16 cellular contexts compared by ENCODE assay signal in genomic region chr12:92629349-92630065, GRCh38.
DNase-seq lines count a peak whose midpoint lies in the region; ATAC-seq and TF ChIP-seq lines count a peak whose summit lies in the region.
"Had no signal": no experiment of that assay in that cellular context is flagged by ENCODE, and none has a peak within 500 bp of the region (broad histone marks: within the 10 kb centered on the region; RNA-seq: fewer than 3 reads in every experiment).

No MANE protein-coding gene starts in this region.

- H3F3A ChIP-seq in DOHH2 (ENCODE audit: control insufficient read depth, insufficient read depth) (no peaks in the 10 kb centered on the region), smooth muscle cell (ENCODE audit: low read depth) (no peaks in the 10 kb centered on the region)

- H3K36me3 ChIP-seq in DOHH2 (ENCODE audit: control insufficient read depth, low read length), result no peaks in the 10 kb centered on the region
- no peaks in the 10 kb centered on the region for H3K36me3 ChIP-seq in osteoblast (ENCODE audit: insufficient read depth, low read length)
- no peaks in the 10 kb centered on the region for H3K36me3 ChIP-seq in smooth muscle cell (ENCODE audit: low read depth)
- H3K36me3 ChIP-seq: gastrocnemius medialis, neutrophil had no signal

- H4K20me1 ChIP-seq in DOHH2 (ENCODE audit: control insufficient read depth, insufficient read depth, low read depth, low read length) (no peaks in the 10 kb centered on the region), osteoblast (ENCODE audit: insufficient read depth, low read length) (no peaks in the 10 kb centered on the region), smooth muscle cell (ENCODE audit: low read depth) (no peaks in the 10 kb centered on the region)

- TF ChIP-seq CTCF in DOHH2 (IDR thresholded peaks at IDR 0.05; ENCODE audit: low read depth, low read length, poor library complexity, severe bottlenecking) (no peak), astrocyte of the spinal cord (IDR thresholded peaks at IDR 0.05; ENCODE audit: low read depth, low read length) (no peak), osteoblast (IDR thresholded peaks at IDR 0.05; ENCODE audit: extremely low read depth, low read depth, low read length) (no peak), smooth muscle cell (IDR thresholded peaks at IDR 0.05; ENCODE audit: borderline replicate concordance, insufficient read depth, poor library complexity, severe bottlenecking) (no peak)

- no peak overlapping the region for H3K27ac ChIP-seq in DOHH2 (ENCODE audit: low read depth, low read length)
- no peak overlapping the region for H3K27ac ChIP-seq in osteoblast (ENCODE audit: low read depth, low read length)
- H3K27ac ChIP-seq in smooth muscle cell (ENCODE audit: low read depth), result no peak overlapping the region
- H3K27ac ChIP-seq: gastrocnemius medialis, neutrophil had no signal

- H3K79me2 ChIP-seq in DOHH2 (ENCODE audit: control insufficient read depth, low read length), result no peaks in the 10 kb centered on the region
- H3K79me2 ChIP-seq in osteoblast (ENCODE audit: insufficient read depth, low read length), result no peaks in the 10 kb centered on the region
- no peaks in the 10 kb centered on the region for H3K79me2 ChIP-seq in smooth muscle cell (ENCODE audit: low read depth)

- in situ Hi-C loops in astrocyte of the spinal cord (cut with HindIII; ENCODE audit: low sequenced_read_pairs), result no loop called here

- peak; percentile 1 for DNase-seq in NCI-H1105 (lab: John Stamatoyannopoulos, UW)
- peak; percentile 57 for DNase-seq in astrocyte of the spinal cord (ENCODE audit: low read depth, low spot score)
- DNase-seq in osteoblast (ENCODE audit: insufficient read length, low spot score, missing footprints), result no peak
- DNase-seq in smooth muscle cell (lab: John Stamatoyannopoulos, UW; ENCODE audit: unreplicated experiment), result no peak
- no peak for DNase-seq in activated CD4-positive, alpha-beta T cell treated with anti-CD3 and anti-CD28 coated beads, Interleukin-2, amount 50 U/mL, for 48 hours
- no peak for DNase-seq in Right ventricle myocardium inferior (ENCODE audit: missing footprints)
- DNase-seq: activated CD4-positive, alpha-beta memory T cell treated with anti-CD3 and anti-CD28 coated beads for 36 hours; activated naive CD4-positive, alpha-beta T cell treated with Interleukin-2 at 50 U/mL for 16 hours; Calu3; cortex of kidney; gastrocnemius medialis; T-helper 17 cell had no signal

- H3K4me1 ChIP-seq in DOHH2 (ENCODE audit: control insufficient read depth, low read length) (peaks cover 9% of the 10 kb centered on the region), osteoblast (ENCODE audit: insufficient read depth, low read length) (peaks cover 24% of the 10 kb centered on the region), smooth muscle cell (ENCODE audit: low read depth) (no peaks in the 10 kb centered on the region)
- H3K4me1 ChIP-seq: gastrocnemius medialis had no signal

- H3K4me3 ChIP-seq in DOHH2 (ENCODE audit: low read length) (no peak overlapping the region), astrocyte of the spinal cord (ENCODE audit: low read depth, low read length) (no peak overlapping the region), osteoblast (ENCODE audit: insufficient read depth, low read length) (no peak overlapping the region), smooth muscle cell (no peak overlapping the region)
- H3K4me3 ChIP-seq: gastrocnemius medialis had no signal

- H3K9ac ChIP-seq in smooth muscle cell (ENCODE audit: low read depth), result no peak overlapping the region

- H3K27me3 ChIP-seq in DOHH2 (ENCODE audit: control insufficient read depth, low read length) (no peaks in the 10 kb centered on the region), osteoblast (ENCODE audit: insufficient read depth, low read length) (no peaks in the 10 kb centered on the region), smooth muscle cell (ENCODE audit: low read depth) (no peaks in the 10 kb centered on the region)
- H3K27me3 ChIP-seq: gastrocnemius medialis, neutrophil had no signal

- H3K9me3 ChIP-seq in DOHH2 (ENCODE audit: control insufficient read depth, insufficient read depth, low read length) (no peaks in the 10 kb centered on the region), osteoblast (ENCODE audit: low read depth, low read length) (no peaks in the 10 kb centered on the region), smooth muscle cell (replicated peaks; ENCODE audit: low read depth) (no peaks in the 10 kb centered on the region)
- H3K9me3 ChIP-seq: gastrocnemius medialis, neutrophil had no signal

- intact Hi-C loops in Right ventricle myocardium inferior (cut with DNase I), result no loop called here

- no peak for ATAC-seq in HG02981 (IDR thresholded peaks at IDR 0.05; ENCODE audit: unreplicated experiment)
- no peak for ATAC-seq in Right ventricle myocardium inferior
- ATAC-seq: gastrocnemius medialis; stimulated activated memory B cell treated with anti-CD40 and anti-IgM and Interleukin-4, amounts not matched to agents 10 μg/mL and 1 μg/mL and 100 μg/mL, for 72 hours; T-helper 17 cell had no signal

- 57% methylated on average over 9 of the region's 9 CpGs for WGBS in smooth muscle cell (ENCODE audit: low lambda C conversion rate)

- H3K9me2 ChIP-seq in DOHH2 (replicated peaks; ENCODE audit: control insufficient read depth, low read length), result no peaks in the 10 kb centered on the region

- H2AFZ ChIP-seq in osteoblast (ENCODE audit: low read length) (peak overlapping the region; percentile 15), smooth muscle cell (ENCODE audit: low read depth) (no peak overlapping the region)

- H3K4me2 ChIP-seq in DOHH2 (ENCODE audit: low read length) (peak overlapping the region; percentile 16; the same call in 1 of the 2 replicates), osteoblast (ENCODE audit: insufficient read depth, low read length) (no peak overlapping the region), smooth muscle cell (no peak overlapping the region)

Comparison
In these comparisons a context has a peak if more than half of its experiments do, and no peak if none do; other contexts are left out.
1. DNase-seq: peak in NCI-H1105 (single experiment) and astrocyte of the spinal cord (single experiment); none in osteoblast (single experiment), smooth muscle cell (single experiment), activated CD4-positive, alpha-beta T cell treated with anti-CD3 and anti-CD28 coated beads, Interleukin-2, amount 50 U/mL, for 48 hours (0 of 2) and Right ventricle myocardium inferior (single experiment).